In the genomic region with DNA sequence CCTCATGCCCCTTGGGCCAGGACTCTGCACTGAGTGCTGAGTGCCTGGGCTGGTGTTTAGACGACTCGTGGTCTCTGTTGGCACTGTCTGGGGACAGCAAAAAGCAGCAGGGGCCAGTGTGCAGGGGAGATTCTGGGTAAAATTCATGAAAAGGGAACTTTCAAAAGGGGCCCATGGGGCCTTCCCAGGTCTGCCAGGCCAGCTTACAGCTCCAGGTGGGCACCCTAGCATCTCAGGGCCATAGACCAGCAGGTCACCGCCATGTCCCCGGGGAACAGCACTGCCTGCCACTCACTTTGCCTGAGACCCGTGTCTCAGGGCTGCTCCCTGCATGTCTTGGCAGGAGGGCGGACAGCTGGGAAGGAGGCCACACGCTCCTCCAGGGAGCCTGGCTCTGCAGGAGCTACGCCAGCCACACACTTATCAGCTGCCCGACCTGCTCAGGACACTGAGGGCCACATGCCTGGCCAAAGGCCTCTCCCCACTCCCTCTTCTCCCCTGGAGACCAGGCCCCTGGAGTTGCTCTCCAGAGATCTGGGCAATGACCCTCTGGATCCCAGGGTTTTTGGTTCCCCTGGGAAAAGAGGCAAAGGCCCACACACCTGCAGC, we compare ENCODE assay signal across 9 cellular contexts. TPM values are rescaled to one million over a fixed set of nuclear protein-coding genes. Genes with fewer than 3 reads are reported as not detected.
DNase-seq lines count a peak whose midpoint lies in the region; ATAC-seq and TF ChIP-seq lines count a peak whose summit lies in the region.
"Had no signal": no experiment of that assay in that cellular context is flagged by ENCODE, and none has a peak within 500 bp of the region (broad histone marks: within the 10 kb centered on the region; RNA-seq: fewer than 3 reads in every experiment).

No MANE protein-coding gene starts in this region.

- TF ChIP-seq POLR2A in suprapubic skin (IDR thresholded peaks at IDR 0.05): no peak

- no peaks in the 10 kb centered on the region for H3K9me3 Mint-ChIP-seq in T-helper 1 cell treated with Interleukin-12 subunit alpha and Interleukin-12 subunit beta and Interleukin-4 antibody, amounts not matched to agents 30 μg/mL and 1 μg/mL, for 36 hours
- H3K9me3 Mint-ChIP-seq in activated CD4-positive, alpha-beta memory T cell treated with anti-CD3 and anti-CD28 coated beads, Interleukin-2, amount 10 ng/mL, durations not matched to agents 7 days and 5 days: no peaks in the 10 kb centered on the region
- H3K9me3 Mint-ChIP-seq in immature natural killer cell: no peaks in the 10 kb centered on the region

- no peak for DNase-seq in T-helper 1 cell
- no peak for DNase-seq in activated CD4-positive, alpha-beta memory T cell treated with anti-CD3 and anti-CD28 coated beads, Interleukin-2, amount 10 ng/mL, durations not matched to agents 7 days and 5 days
- no peak for DNase-seq in immature natural killer cell
- DNase-seq in suprapubic skin (ENCODE audit: low spot score in 2 of 2): no peak
- no peak for DNase-seq in kidney glomerular epithelial cell (lab: John Stamatoyannopoulos, UW)
- DNase-seq in GM19238 (ENCODE audit: insufficient read length, low spot score): no peak

- peaks cover 52% of the 10 kb centered on the region for H3K4me1 ChIP-seq in suprapubic skin

- CTCF ChIA-PET in activated CD4-positive, alpha-beta memory T cell treated with anti-CD3 and anti-CD28 coated beads, Interleukin-2, amount 10 ng/mL, durations not matched to agents 7 days and 5 days (lab: Charles Lee): interaction anchor here (0.9 to 2.1 kb wide), 11 partner anchors 8 to 227 kb away, joined by 3 to 13 read pairs (median 5); a partner anchor contains a TSS

- H3K4me3 ChIP-seq in suprapubic skin: peak overlapping the region; percentile 25
- H3K4me3 ChIP-seq: ovary had no signal

- TF ChIP-seq CTCF in suprapubic skin (IDR thresholded peaks at IDR 0.05): no peak

- H3K27me3 Mint-ChIP-seq in T-helper 1 cell treated with Interleukin-12 subunit alpha and Interleukin-12 subunit beta and Interleukin-4 antibody, amounts not matched to agents 30 μg/mL and 1 μg/mL, for 36 hours (ENCODE audit: low read depth): no peaks in the 10 kb centered on the region
- no peaks in the 10 kb centered on the region for H3K27me3 Mint-ChIP-seq in activated CD4-positive, alpha-beta memory T cell treated with anti-CD3 and anti-CD28 coated beads, Interleukin-2, amount 10 ng/mL, durations not matched to agents 7 days and 5 days
- no peaks in the 10 kb centered on the region for H3K27me3 Mint-ChIP-seq in immature natural killer cell (ENCODE audit: low read depth in 3 of 3)

- H3K27ac ChIP-seq in suprapubic skin: peak overlapping the region; percentile 82
- H3K27ac ChIP-seq: ovary had no signal

- H3K9me3 ChIP-seq in suprapubic skin: no peaks in the 10 kb centered on the region
- H3K9me3 ChIP-seq: ovary had no signal

- no peak for ATAC-seq in GM18873 (IDR thresholded peaks at IDR 0.05; ENCODE audit: low FRiP score, unreplicated experiment)

- peak overlapping the region; percentile 84 for H3K4me3 Mint-ChIP-seq in T-helper 1 cell treated with Interleukin-12 subunit alpha and Interleukin-12 subunit beta and Interleukin-4 antibody, amounts not matched to agents 30 μg/mL and 1 μg/mL, for 36 hours
- H3K4me3 Mint-ChIP-seq in activated CD4-positive, alpha-beta memory T cell treated with anti-CD3 and anti-CD28 coated beads, Interleukin-2, amount 10 ng/mL, durations not matched to agents 7 days and 5 days: peak overlapping the region; percentile 84
- H3K4me3 Mint-ChIP-seq in immature natural killer cell: peak overlapping the region; percentile 79 to 92 (median 89)

- peak overlapping the region; percentile 95 for H3K27ac Mint-ChIP-seq in T-helper 1 cell treated with Interleukin-12 subunit alpha and Interleukin-12 subunit beta and Interleukin-4 antibody, amounts not matched to agents 30 μg/mL and 1 μg/mL, for 36 hours
- H3K27ac Mint-ChIP-seq in activated CD4-positive, alpha-beta memory T cell treated with anti-CD3 and anti-CD28 coated beads, Interleukin-2, amount 10 ng/mL, durations not matched to agents 7 days and 5 days: peak overlapping the region; percentile 94
- H3K27ac Mint-ChIP-seq in immature natural killer cell: peak overlapping the region; percentile 90 to 95 (median 94)

- no peaks in the 10 kb centered on the region for H3K36me3 Mint-ChIP-seq in T-helper 1 cell treated with Interleukin-12 subunit alpha and Interleukin-12 subunit beta and Interleukin-4 antibody, amounts not matched to agents 30 μg/mL and 1 μg/mL, for 36 hours (ENCODE audit: low read depth)
- no peaks in the 10 kb centered on the region for H3K36me3 Mint-ChIP-seq in activated CD4-positive, alpha-beta memory T cell treated with anti-CD3 and anti-CD28 coated beads, Interleukin-2, amount 10 ng/mL, durations not matched to agents 7 days and 5 days (ENCODE audit: low read depth)
- no peaks in the 10 kb centered on the region for H3K36me3 Mint-ChIP-seq in immature natural killer cell

- no peaks in the 10 kb centered on the region for H3K27me3 ChIP-seq in suprapubic skin
- H3K27me3 ChIP-seq: ovary had no signal

- H3K4me1 Mint-ChIP-seq in T-helper 1 cell treated with Interleukin-12 subunit alpha and Interleukin-12 subunit beta and Interleukin-4 antibody, amounts not matched to agents 30 μg/mL and 1 μg/mL, for 36 hours (ENCODE audit: low read depth): peaks cover 18% of the 10 kb centered on the region
- peaks cover 45% of the 10 kb centered on the region for H3K4me1 Mint-ChIP-seq in activated CD4-positive, alpha-beta memory T cell treated with anti-CD3 and anti-CD28 coated beads, Interleukin-2, amount 10 ng/mL, durations not matched to agents 7 days and 5 days
- peaks cover 11 to 16% of the 10 kb centered on the region in 2 donors for H3K4me1 Mint-ChIP-seq in immature natural killer cell

- peaks cover 2% of the 10 kb centered on the region for H3K36me3 ChIP-seq in suprapubic skin
- H3K36me3 ChIP-seq: ovary had no signal

- TF ChIP-seq EP300 in suprapubic skin (IDR thresholded peaks at IDR 0.05): no peak

- 30% methylated on average over 3 of the region's 9 CpGs for WGBS in suprapubic skin

- POLR2A ChIA-PET in activated CD4-positive, alpha-beta memory T cell treated with anti-CD3 and anti-CD28 coated beads, Interleukin-2, amount 10 ng/mL, durations not matched to agents 7 days and 5 days (lab: Charles Lee): interaction anchor here (0.7 to 3.9 kb wide), 12 partner anchors 9 to 423 kb away, joined by 3 to 21 read pairs (median 4); a partner anchor contains a TSS

RNA-seq across cellular contexts. Expression of a gene that starts 8.8 kb away (rescaled TPM):
- total RNA-seq in activated CD4-positive, alpha-beta memory T cell treated with anti-CD3 and anti-CD28 coated beads, Interleukin-2, amount 10 ng/mL, durations not matched to agents 7 days and 5 days: 100 to 1,000 TPM; 181 to 191 TPM
- polyA plus RNA-seq in immature natural killer cell: 1 to 10 TPM in 1 of 3 donors, under 1 TPM in 2; 0.10 to 2.7 (median 0.23) TPM
- total RNA-seq in suprapubic skin: 100 to 1,000 TPM; 278 to 464 (median 359) TPM

RNA-seq across cellular contexts. Expression of a gene that starts 41.2 kb away (rescaled TPM):
- 10 to 100 TPM; 98.8 to 99.3 TPM for total RNA-seq in activated CD4-positive, alpha-beta memory T cell treated with anti-CD3 and anti-CD28 coated beads, Interleukin-2, amount 10 ng/mL, durations not matched to agents 7 days and 5 days
- 10 to 100 TPM; 61.7 to 85.3 (median 82.5) TPM for polyA plus RNA-seq in immature natural killer cell
- 100 to 1,000 TPM in 3 of 4 donors, 10 to 100 TPM in 1; 79.3 to 176 (median 108) TPM for total RNA-seq in suprapubic skin

RNA-seq across cellular contexts. Expression of a gene that starts 55.1 kb away (rescaled TPM):
- 10 to 100 TPM; 69.0 to 75.6 TPM for total RNA-seq in activated CD4-positive, alpha-beta memory T cell treated with anti-CD3 and anti-CD28 coated beads, Interleukin-2, amount 10 ng/mL, durations not matched to agents 7 days and 5 days
- 100 to 1,000 TPM; 174 to 212 (median 183) TPM for polyA plus RNA-seq in immature natural killer cell
- total RNA-seq in suprapubic skin: 100 to 1,000 TPM in 2 of 4 donors, 10 to 100 TPM in 2; 72.4 to 113 (median 100) TPM

RNA-seq across cellular contexts. Expression of a gene that starts 55.2 kb away (rescaled TPM):
- 10 to 100 TPM; 26.3 to 28.4 TPM for total RNA-seq in activated CD4-positive, alpha-beta memory T cell treated with anti-CD3 and anti-CD28 coated beads, Interleukin-2, amount 10 ng/mL, durations not matched to agents 7 days and 5 days
- polyA plus RNA-seq in immature natural killer cell: 1 to 10 TPM; 2.2 to 3.7 (median 3.2) TPM
- 10 to 100 TPM; 46.0 to 61.0 (median 50.8) TPM for total RNA-seq in suprapubic skin
